ENCODE assay signal across 25 cellular contexts in genomic region chr12:88802307-88802706, GRCh38.
"Had no signal": no experiment of that assay in that cellular context is flagged by ENCODE, and none has a peak within 500 bp of the region (broad histone marks: within the 10 kb centered on the region; RNA-seq: fewer than 3 reads in every experiment).

No MANE protein-coding gene starts in this region.

- H3K36me3 ChIP-seq: adrenal gland, ascending aorta, brain microvascular endothelial cell, left lung, pancreas, right atrium auricular region, spleen, tibial artery had no signal

- H3K4me1 Mint-ChIP-seq: activated B cell treated with CpG ODN at 0.5 μM for 24 hours; activated CD4-positive, alpha-beta T cell treated with anti-CD3 and anti-CD28 coated beads for 36 hours; natural killer cell; stimulated activated naive CD8-positive, alpha-beta T cell treated with anti-CD3 and anti-CD28 coated beads, Interleukin-15, amount 100 ng/mL, for 72 hours had no signal

- H3K27me3 Mint-ChIP-seq: activated B cell treated with CpG ODN at 0.5 μM for 24 hours; activated naive CD8-positive, alpha-beta T cell; stimulated activated naive CD8-positive, alpha-beta T cell treated with anti-CD3 and anti-CD28 coated beads, Interleukin-15, amount 100 ng/mL, for 72 hours had no signal

- H3K4me3 ChIP-seq: adrenal gland, ascending aorta, left lung, pancreas, psoas muscle, right atrium auricular region, spleen, tibial artery had no signal

- H3K36me3 Mint-ChIP-seq: activated naive CD8-positive, alpha-beta T cell; natural killer cell had no signal

- ATAC-seq: activated CD4-positive, alpha-beta T cell treated with anti-CD3 and anti-CD28 coated beads for 36 hours; activated T-cell treated with anti-CD3 and anti-CD28 coated beads, Interleukin-2, amount 50 U/mL, for 4 hours; natural killer cell; pancreas; psoas muscle; stimulated activated naive CD8-positive, alpha-beta T cell treated with anti-CD3 and anti-CD28 coated beads, Interleukin-15, amount 100 ng/mL, for 72 hours had no signal

- H3K27ac Mint-ChIP-seq: activated B cell treated with CpG ODN at 0.5 μM for 24 hours; activated CD4-positive, alpha-beta T cell treated with anti-CD3 and anti-CD28 coated beads for 36 hours; activated naive CD8-positive, alpha-beta T cell; activated T-helper 2 cell treated with anti-CD3 and anti-CD28 coated beads, Interferon-gamma antibody, Interleukin-2, Interleukin-4, amounts not matched to agents 10 μg/mL and 5 μg/mL and 100 μg/mL, durations not matched to agents 14 hours and 24 hours and 36 hours; natural killer cell; stimulated activated naive CD8-positive, alpha-beta T cell treated with anti-CD3 and anti-CD28 coated beads, Interleukin-15, amount 100 ng/mL, for 72 hours had no signal

- H3K4me1 ChIP-seq: adrenal gland, ascending aorta, pancreas, psoas muscle, right atrium auricular region, spleen, tibial artery had no signal

- H3K4me3 Mint-ChIP-seq: activated B cell treated with CpG ODN at 0.5 μM for 24 hours; activated CD4-positive, alpha-beta T cell treated with anti-CD3 and anti-CD28 coated beads for 36 hours; activated naive CD8-positive, alpha-beta T cell; activated T-cell treated with anti-CD3 and anti-CD28 coated beads, Interleukin-2, amount 50 U/mL, for 4 hours; natural killer cell; stimulated activated naive CD8-positive, alpha-beta T cell treated with anti-CD3 and anti-CD28 coated beads, Interleukin-15, amount 100 ng/mL, for 72 hours had no signal

- H3K9me3 Mint-ChIP-seq: stimulated activated naive CD8-positive, alpha-beta T cell treated with anti-CD3 and anti-CD28 coated beads, Interleukin-15, amount 100 ng/mL, for 72 hours had no signal

- H3K27ac ChIP-seq: adrenal gland, ascending aorta, brain microvascular endothelial cell, left lung, pancreas, psoas muscle, right atrium auricular region, spleen, tibial artery had no signal

- DNase-seq: activated B cell treated with CpG ODN at 0.5 μM for 24 hours; activated CD4-positive, alpha-beta T cell treated with anti-CD3 and anti-CD28 coated beads for 36 hours; activated CD4-positive, alpha-beta T cell treated with anti-CD3 and anti-CD28 coated beads, Interleukin-2, amount 50 U/mL, for 48 hours; activated CD8-positive, alpha-beta memory T cell treated with anti-CD3 and anti-CD28 coated beads, Interleukin-2, amount 50 U/mL, for 48 hours; activated naive CD4-positive, alpha-beta T cell; activated T-cell treated with anti-CD3 and anti-CD28 coated beads, Interleukin-2, amount 50 U/mL, for 4 hours; adrenal gland; caudate nucleus; effector memory CD4-positive, alpha-beta T cell; foreskin melanocyte; kidney glomerular epithelial cell; left lung; midbrain; natural killer cell; pancreas; psoas muscle; spleen; stimulated activated CD4-positive, alpha-beta T cell treated with anti-CD3 and anti-CD28 coated beads, Interleukin-4, amount 100 ng/mL, for 4 hours; stimulated activated naive CD8-positive, alpha-beta T cell treated with anti-CD3 and anti-CD28 coated beads, Interleukin-15, amount 100 ng/mL, for 72 hours; tibial artery had no signal

- H3K27me3 ChIP-seq: adrenal gland, ascending aorta, brain microvascular endothelial cell, left lung, pancreas, right atrium auricular region, spleen, tibial artery had no signal
